8 cellular contexts compared by ENCODE assay signal in the genomic region with DNA sequence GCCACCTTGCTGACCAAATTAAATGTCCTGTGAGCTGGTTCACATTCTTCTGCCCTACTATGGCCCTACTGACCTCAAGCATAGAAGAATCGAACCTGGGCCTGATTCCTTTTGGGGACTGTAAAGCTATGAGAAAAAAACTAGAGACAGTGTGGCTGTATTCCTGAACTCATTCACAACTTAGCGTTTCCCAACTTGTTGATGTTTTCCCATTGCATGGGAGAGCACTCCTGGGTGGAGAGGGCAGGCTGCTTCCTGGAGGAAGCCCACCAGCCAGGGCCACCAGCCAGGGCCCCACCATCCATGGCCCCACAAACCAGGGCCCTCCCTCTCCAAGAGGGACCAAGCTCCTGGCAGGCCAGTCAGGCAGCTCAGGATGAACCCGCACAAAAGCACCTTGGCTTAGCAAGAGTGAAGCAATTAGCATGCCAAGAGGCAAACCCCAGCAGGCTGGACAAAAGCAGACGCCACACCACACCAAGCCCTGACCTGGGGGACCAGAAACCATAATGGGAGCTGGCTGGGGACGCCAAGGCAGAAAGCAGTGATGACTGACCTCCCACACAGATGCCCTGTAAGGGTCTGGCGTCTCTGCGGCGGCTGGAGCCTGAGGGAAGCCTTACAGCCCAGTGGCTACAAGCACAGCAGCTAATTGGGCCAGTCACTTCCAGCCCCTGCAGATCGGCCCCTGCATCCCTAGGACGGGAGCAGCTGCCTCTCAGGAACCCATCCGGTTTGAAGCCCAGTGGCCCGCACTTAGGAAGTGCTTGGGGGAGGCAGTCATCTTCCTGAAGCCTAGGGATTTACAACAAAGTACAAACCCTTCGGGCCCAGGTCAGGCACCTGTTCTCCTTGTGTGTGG. TPM values are rescaled to one million over a fixed set of nuclear protein-coding genes. Genes with fewer than 3 reads are reported as not detected.
DNase-seq lines count a peak whose midpoint lies in the region; ATAC-seq and TF ChIP-seq lines count a peak whose summit lies in the region.

No MANE protein-coding gene starts in this region.

- CTCF ChIA-PET in A673 (lab: Charles Lee): no interaction called here
- CTCF ChIA-PET in naive thymus-derived CD4-positive, alpha-beta T cell (lab: Charles Lee): interaction anchor here (0.8 to 2.9 kb wide), 4 partner anchors 20 to 595 kb away, joined by 3 to 16 read pairs (median 4); no protein-coding TSS in a partner anchor

- intact Hi-C loops in A673 (cut with micrococcal nuclease; ENCODE audit: unreplicated experiment): no loop called here
- intact Hi-C loops in naive thymus-derived CD4-positive, alpha-beta T cell (cut with micrococcal nuclease): loop anchor here (5.0 to 10.0 kb wide), 4 partner anchors 159 to 1491 kb away; a partner anchor contains a TSS

- peak overlapping the region; percentile 5 for H3K27ac ChIP-seq in A673 (ENCODE audit: low read depth, low read length, poor library complexity, severe bottlenecking)
- peak overlapping the region in 1 of 2 donors; percentile 53 for H3K27ac ChIP-seq in coronary artery
- H3K27ac ChIP-seq in naive thymus-derived CD4-positive, alpha-beta T cell (ENCODE audit: low read depth, low read length): peak overlapping the region; percentile 86

- ATAC-seq in naive thymus-derived CD4-positive, alpha-beta T cell: no peak
- ATAC-seq in HG03457 (IDR thresholded peaks at IDR 0.05; ENCODE audit: unreplicated experiment) (no peak), GM18867 (IDR thresholded peaks at IDR 0.05; ENCODE audit: unreplicated experiment) (no peak)

- H3K36me3 Mint-ChIP-seq in naive thymus-derived CD4-positive, alpha-beta T cell: peaks cover 0 to 17% (median 7%) of the 10 kb centered on the region in 5 donors

- POLR2A ChIA-PET in A673 (lab: Charles Lee; ENCODE audit: low non-redundant PET): no interaction called here
- POLR2A ChIA-PET in naive thymus-derived CD4-positive, alpha-beta T cell (lab: Charles Lee): interaction anchor here (0.7 to 5.1 kb wide), 12 partner anchors 9 to 62 kb away, joined by 3 to 54 read pairs (median 3); a partner anchor contains a TSS

- H3K4me1 ChIP-seq in A673 (ENCODE audit: insufficient read depth, low read length, poor library complexity, severe bottlenecking): peaks cover 26% of the 10 kb centered on the region
- H3K4me1 ChIP-seq in naive thymus-derived CD4-positive, alpha-beta T cell (ENCODE audit: control insufficient read depth in 2 of 2, insufficient read depth in 2 of 2, low read length in 2 of 2): peaks cover 48 to 51% of the 10 kb centered on the region in 2 donors

- H3K36me3 ChIP-seq in A673 (ENCODE audit: insufficient read depth, low read length, poor library complexity, severe bottlenecking): peaks cover 4% of the 10 kb centered on the region
- peaks cover 0 to 12% (median 0%) of the 10 kb centered on the region in 3 experiments for H3K36me3 ChIP-seq in naive thymus-derived CD4-positive, alpha-beta T cell (ENCODE audit: control insufficient read depth in 2 of 3, insufficient read depth in 3 of 3, low read length in 3 of 3)

- H3K27me3 ChIP-seq in A673 (replicated peaks; ENCODE audit: insufficient read depth, low read depth, low read length, poor library complexity): no peaks in the 10 kb centered on the region
- H3K27me3 ChIP-seq in naive thymus-derived CD4-positive, alpha-beta T cell (ENCODE audit: control insufficient read depth in 2 of 2, insufficient read depth in 2 of 2, low read length in 2 of 2): no peaks in the 10 kb centered on the region

- no peaks in the 10 kb centered on the region for H3K27me3 Mint-ChIP-seq in naive thymus-derived CD4-positive, alpha-beta T cell

- TF ChIP-seq CTCF in A673 (conservative IDR thresholded peaks at IDR 0.05; ENCODE audit: low read depth, low read length): no peak
- TF ChIP-seq CTCF in HFF-Myc (IDR thresholded peaks at IDR 0.05; ENCODE audit: low read depth, low read length, missing control alignments): no peak
- no peak for TF ChIP-seq CTCF in coronary artery (IDR thresholded peaks at IDR 0.05)

- no peaks in the 10 kb centered on the region for H3K9me3 ChIP-seq in A673 (ENCODE audit: low read depth, low read length, poor library complexity, severe bottlenecking)
- H3K9me3 ChIP-seq in naive thymus-derived CD4-positive, alpha-beta T cell (ENCODE audit: control insufficient read depth in 2 of 3, low read length in 3 of 3): no peaks in the 10 kb centered on the region

- peak overlapping the region; percentile 99 for H3K4me3 ChIP-seq in A673 (ENCODE audit: low read depth, low read length, poor library complexity, severe bottlenecking)
- peak overlapping the region; percentile 72 for H3K4me3 ChIP-seq in HFF-Myc (replicated peaks; ENCODE audit: low read depth, low read length)
- H3K4me3 ChIP-seq in coronary artery: peak overlapping the region; percentile 84
- H3K4me3 ChIP-seq in naive thymus-derived CD4-positive, alpha-beta T cell (ENCODE audit: low read length): peak overlapping the region; percentile 82

- H3K4me1 Mint-ChIP-seq in naive thymus-derived CD4-positive, alpha-beta T cell: peaks cover 41 to 71% (median 59%) of the 10 kb centered on the region in 7 donors

- H3K27ac Mint-ChIP-seq in naive thymus-derived CD4-positive, alpha-beta T cell: peak overlapping the region; percentile 91 to 99 (median 98)

- DNase-seq in A673 (ENCODE audit: low spot score) (no peak), HFF-Myc (ENCODE audit: extremely low read depth, low read depth) (no peak), coronary artery (ENCODE audit: low spot score) (no peak), HuH-7 (ENCODE audit: low spot score) (no peak), NCI-H345 (lab: John Stamatoyannopoulos, UW) (no peak)
- no peak for DNase-seq in naive thymus-derived CD4-positive, alpha-beta T cell

- peak overlapping the region; percentile 97 to 100 (median 99) for H3K4me3 Mint-ChIP-seq in naive thymus-derived CD4-positive, alpha-beta T cell

- no TSS peak for BruUV-seq in A673 (replicated peaks; lab: Mats Ljungman, UMichigan)

- no peaks in the 10 kb centered on the region for H3K9me3 Mint-ChIP-seq in naive thymus-derived CD4-positive, alpha-beta T cell

RNA-seq across cellular contexts. Expression of a gene that starts 2.1 kb away (rescaled TPM):
- 55.6 and 58.8 TPM in 2 replicates for total RNA-seq in A673 (2021)
- total RNA-seq in naive thymus-derived CD4-positive, alpha-beta T cell: 100 to 1,000 TPM in 2 of 5 experiments, 10 to 100 TPM in 3; 55.8 to 138 (median 72.4) TPM
- 10 to 100 TPM; 40.4 to 66.7 TPM for polyA plus RNA-seq in naive thymus-derived CD4-positive, alpha-beta T cell

RNA-seq across cellular contexts. Expression of a gene that starts 26.5 kb away (rescaled TPM):
- total RNA-seq in A673 (2021): 22.5 and 23.5 TPM in 2 replicates
- total RNA-seq in naive thymus-derived CD4-positive, alpha-beta T cell: 10 to 100 TPM; 37.5 to 50.1 (median 43.4) TPM
- polyA plus RNA-seq in naive thymus-derived CD4-positive, alpha-beta T cell: 10 to 100 TPM; 18.6 to 25.3 TPM
